ENCODE assay signal across 40 cellular contexts in the genomic region with DNA sequence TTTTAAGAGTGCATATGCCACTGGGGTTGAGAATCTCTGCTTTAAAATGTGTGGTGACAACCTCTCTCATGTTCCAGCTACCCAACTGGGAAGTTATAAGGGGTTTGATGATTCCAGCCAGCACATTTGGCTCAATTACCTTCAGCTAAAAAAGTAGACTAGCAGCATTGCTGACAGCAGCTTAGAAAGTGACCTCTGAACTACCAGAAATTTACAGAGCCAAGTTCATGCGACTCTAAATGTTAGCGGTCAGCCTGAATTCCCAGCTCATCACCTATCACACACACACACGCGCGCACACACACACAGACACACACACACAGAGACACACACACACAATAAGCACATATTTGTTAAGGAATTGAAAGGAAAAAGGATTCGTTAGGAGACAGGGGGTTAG.
"Had no signal": no experiment of that assay in that cellular context is flagged by ENCODE, and none has a peak within 500 bp of the region (broad histone marks: within the 10 kb centered on the region; RNA-seq: fewer than 3 reads in every experiment).

No MANE protein-coding gene starts in this region.

- H3K4me1 ChIP-seq: body of pancreas, breast epithelium had no signal

- H3K27ac Mint-ChIP-seq: activated naive CD4-positive, alpha-beta T cell treated with anti-CD3 and anti-CD28 coated beads for 36 hours; activated naive CD4-positive, alpha-beta T cell treated with anti-CD3 and anti-CD28 coated beads, Interleukin-2, amount 10 ng/mL, durations not matched to agents 7 days and 5 days; activated naive CD4-positive, alpha-beta T cell treated with anti-CD3 and anti-CD28 coated beads, Interleukin-2, amount 50 U/mL, for 24 hours; activated naive CD4-positive, alpha-beta T cell treated with anti-CD3 and anti-CD28 coated beads, Interleukin-2, amount 50 U/mL, for 72 hours; activated naive CD8-positive, alpha-beta T cell; activated naive CD8-positive, alpha-beta T cell treated with anti-CD3 and anti-CD28 coated beads for 36 hours; activated naive CD8-positive, alpha-beta T cell treated with anti-CD3 and anti-CD28 coated beads, Interleukin-2, amount 10 ng/mL, durations not matched to agents 7 days and 5 days; activated naive CD8-positive, alpha-beta T cell treated with anti-CD3 and anti-CD28 coated beads, Interleukin-2, amount 50 U/mL, for 24 hours; activated T-cell treated with anti-CD3 and anti-CD28 coated beads, Interleukin-2, amount 50 U/mL, for 24 hours; activated T-cell treated with anti-CD3 and anti-CD28 coated beads, Interleukin-2, amount 50 U/mL, for 72 hours; activated T-helper 1 cell treated with anti-CD3 and anti-CD28 coated beads, Interleukin-12 subunit alpha, Interleukin-12 subunit beta, Interleukin-2, Interleukin-4 antibody, amounts not matched to agents 30 ng/mL and 10 ng/mL and 1 ng/mL, durations not matched to agents 14 hours and 24 hours and 36 hours; activated T-helper 17 cell treated with anti-CD3 and anti-CD28 coated beads, Interleukin-2, amount 50 U/mL, for 72 hours; activated T-helper 2 cell treated with anti-CD3 and anti-CD28 coated beads, Interferon-gamma antibody, Interleukin-2, Interleukin-4, amounts not matched to agents 10 μg/mL and 5 μg/mL and 100 μg/mL, durations not matched to agents 14 hours and 24 hours and 36 hours had no signal

- H3K9me3 Mint-ChIP-seq: activated naive CD4-positive, alpha-beta T cell treated with anti-CD3 and anti-CD28 coated beads for 36 hours; activated naive CD4-positive, alpha-beta T cell treated with anti-CD3 and anti-CD28 coated beads, Interleukin-2, amount 10 ng/mL, durations not matched to agents 7 days and 5 days; activated naive CD4-positive, alpha-beta T cell treated with anti-CD3 and anti-CD28 coated beads, Interleukin-2, amount 50 U/mL, for 24 hours; activated naive CD4-positive, alpha-beta T cell treated with anti-CD3 and anti-CD28 coated beads, Interleukin-2, amount 50 U/mL, for 72 hours; activated naive CD8-positive, alpha-beta T cell treated with anti-CD3 and anti-CD28 coated beads for 36 hours; activated naive CD8-positive, alpha-beta T cell treated with anti-CD3 and anti-CD28 coated beads, Interleukin-2, amount 50 U/mL, for 24 hours; activated T-cell treated with anti-CD3 and anti-CD28 coated beads, Interleukin-2, amount 50 U/mL, for 24 hours; activated T-cell treated with anti-CD3 and anti-CD28 coated beads, Interleukin-2, amount 50 U/mL, for 4 hours; activated T-cell treated with anti-CD3 and anti-CD28 coated beads, Interleukin-2, amount 50 U/mL, for 72 hours; activated T-helper 17 cell treated with anti-CD3 and anti-CD28 coated beads, Interleukin-2, amount 50 U/mL, for 72 hours; activated T-helper 2 cell treated with anti-CD3 and anti-CD28 coated beads, Interferon-gamma antibody, Interleukin-2, Interleukin-4, amounts not matched to agents 10 μg/mL and 5 μg/mL and 100 μg/mL, durations not matched to agents 14 hours and 24 hours and 36 hours; central memory CD8-positive, alpha-beta T cell had no signal

- FAIRE-seq: astrocyte, bronchial epithelial cell had no signal

- ATAC-seq: activated naive CD4-positive, alpha-beta T cell treated with anti-CD3 and anti-CD28 coated beads, Interleukin-2, amount 50 U/mL, for 72 hours; activated naive CD8-positive, alpha-beta T cell treated with anti-CD3 and anti-CD28 coated beads, Interleukin-2, amount 50 U/mL, for 24 hours; activated T-cell treated with anti-CD3 and anti-CD28 coated beads, Interleukin-2, amount 50 U/mL, for 4 hours; activated T-cell treated with anti-CD3 and anti-CD28 coated beads, Interleukin-2, amount 50 U/mL, for 72 hours; activated T-helper 17 cell treated with anti-CD3 and anti-CD28 coated beads, Interleukin-2, amount 50 U/mL, for 72 hours; body of pancreas had no signal

- H3K27me3 Mint-ChIP-seq: activated naive CD8-positive, alpha-beta T cell; activated naive CD8-positive, alpha-beta T cell treated with anti-CD3 and anti-CD28 coated beads, Interleukin-2, amount 50 U/mL, for 24 hours; activated T-helper 17 cell treated with anti-CD3 and anti-CD28 coated beads, Interleukin-2, amount 50 U/mL, for 72 hours; central memory CD8-positive, alpha-beta T cell had no signal

- H3K27me3 ChIP-seq: adrenal gland, ascending aorta, body of pancreas, brain microvascular endothelial cell, breast epithelium, cardiac muscle cell had no signal

- H3K36me3 ChIP-seq: adrenal gland, ascending aorta, brain microvascular endothelial cell, breast epithelium, cardiac muscle cell had no signal

- DNase-seq: activated effector memory CD4-positive, alpha-beta T cell treated with anti-CD3 and anti-CD28 coated beads, Interleukin-2, amount 50 U/mL, for 16 hours; activated effector memory CD4-positive, alpha-beta T cell treated with Interleukin-2 at 50 U/mL for 16 hours; activated gamma-delta T cell; activated gamma-delta T cell treated with Interleukin-2 at 50 U/mL for 16 hours; activated naive CD4-positive, alpha-beta T cell; activated naive CD4-positive, alpha-beta T cell treated with anti-CD3 and anti-CD28 coated beads for 36 hours; activated naive CD4-positive, alpha-beta T cell treated with anti-CD3 and anti-CD28 coated beads, Interleukin-2, amount 10 ng/mL, durations not matched to agents 7 days and 5 days; activated naive CD4-positive, alpha-beta T cell treated with anti-CD3 and anti-CD28 coated beads, Interleukin-2, amount 50 U/mL, for 16 hours; activated naive CD4-positive, alpha-beta T cell treated with Interleukin-2 at 50 U/mL for 16 hours; activated naive CD8-positive, alpha-beta T cell treated with anti-CD3 and anti-CD28 coated beads for 36 hours; activated naive CD8-positive, alpha-beta T cell treated with anti-CD3 and anti-CD28 coated beads, Interleukin-2, amount 10 ng/mL, durations not matched to agents 7 days and 5 days; activated naive CD8-positive, alpha-beta T cell treated with anti-CD3 and anti-CD28 coated beads, Interleukin-2, amount 50 U/mL, for 24 hours; activated T-cell treated with anti-CD3 and anti-CD28 coated beads, Interleukin-2, amount 50 U/mL, for 1 hour; activated T-cell treated with anti-CD3 and anti-CD28 coated beads, Interleukin-2, amount 50 U/mL, for 24 hours; activated T-cell treated with anti-CD3 and anti-CD28 coated beads, Interleukin-2, amount 50 U/mL, for 4 hours; activated T-cell treated with anti-CD3 and anti-CD28 coated beads, Interleukin-2, amount 50 U/mL, for 48 hours; activated T-cell treated with anti-CD3 and anti-CD28 coated beads, Interleukin-2, amount 50 U/mL, for 72 hours; adrenal gland; amniotic stem cell; amygdala; anterior cingulate cortex; aorta; body of pancreas; brain microvascular endothelial cell; caudate nucleus; central memory CD4-positive, alpha-beta T cell; cerebellar nuclear complex had no signal

- H3K4me3 ChIP-seq: adrenal gland, ascending aorta, body of pancreas, breast epithelium, cardiac muscle cell had no signal

- H3K36me3 Mint-ChIP-seq: activated naive CD4-positive, alpha-beta T cell treated with anti-CD3 and anti-CD28 coated beads, Interleukin-2, amount 10 ng/mL, durations not matched to agents 7 days and 5 days; activated naive CD4-positive, alpha-beta T cell treated with anti-CD3 and anti-CD28 coated beads, Interleukin-2, amount 50 U/mL, for 24 hours; activated naive CD4-positive, alpha-beta T cell treated with anti-CD3 and anti-CD28 coated beads, Interleukin-2, amount 50 U/mL, for 72 hours; activated naive CD8-positive, alpha-beta T cell; activated naive CD8-positive, alpha-beta T cell treated with anti-CD3 and anti-CD28 coated beads for 36 hours; activated naive CD8-positive, alpha-beta T cell treated with anti-CD3 and anti-CD28 coated beads, Interleukin-2, amount 10 ng/mL, durations not matched to agents 7 days and 5 days; brain had no signal

- H3K9me3 ChIP-seq: adrenal gland, ascending aorta, body of pancreas, breast epithelium had no signal

- H3K27ac ChIP-seq: adrenal gland, ascending aorta, body of pancreas, brain microvascular endothelial cell, breast epithelium, cardiac muscle cell had no signal

- H3K4me3 Mint-ChIP-seq: activated naive CD4-positive, alpha-beta T cell treated with anti-CD3 and anti-CD28 coated beads for 36 hours; activated naive CD4-positive, alpha-beta T cell treated with anti-CD3 and anti-CD28 coated beads, Interleukin-2, amount 10 ng/mL, durations not matched to agents 7 days and 5 days; activated naive CD4-positive, alpha-beta T cell treated with anti-CD3 and anti-CD28 coated beads, Interleukin-2, amount 50 U/mL, for 24 hours; activated naive CD8-positive, alpha-beta T cell; activated naive CD8-positive, alpha-beta T cell treated with anti-CD3 and anti-CD28 coated beads for 36 hours; activated naive CD8-positive, alpha-beta T cell treated with anti-CD3 and anti-CD28 coated beads, Interleukin-2, amount 10 ng/mL, durations not matched to agents 7 days and 5 days; activated naive CD8-positive, alpha-beta T cell treated with anti-CD3 and anti-CD28 coated beads, Interleukin-2, amount 50 U/mL, for 24 hours; activated T-cell treated with anti-CD3 and anti-CD28 coated beads, Interleukin-2, amount 50 U/mL, for 24 hours; activated T-cell treated with anti-CD3 and anti-CD28 coated beads, Interleukin-2, amount 50 U/mL, for 4 hours; activated T-cell treated with anti-CD3 and anti-CD28 coated beads, Interleukin-2, amount 50 U/mL, for 72 hours; activated T-helper 1 cell treated with anti-CD3 and anti-CD28 coated beads, Interleukin-12 subunit alpha, Interleukin-12 subunit beta, Interleukin-2, Interleukin-4 antibody, amounts not matched to agents 30 ng/mL and 10 ng/mL and 1 ng/mL, durations not matched to agents 14 hours and 24 hours and 36 hours; activated T-helper 17 cell treated with anti-CD3 and anti-CD28 coated beads, Interleukin-2, amount 50 U/mL, for 72 hours; brain; central memory CD8-positive, alpha-beta T cell had no signal

- H3K4me1 Mint-ChIP-seq: activated naive CD4-positive, alpha-beta T cell treated with anti-CD3 and anti-CD28 coated beads, Interleukin-2, amount 10 ng/mL, durations not matched to agents 7 days and 5 days; activated naive CD4-positive, alpha-beta T cell treated with anti-CD3 and anti-CD28 coated beads, Interleukin-2, amount 50 U/mL, for 24 hours; activated naive CD8-positive, alpha-beta T cell treated with anti-CD3 and anti-CD28 coated beads for 36 hours; activated naive CD8-positive, alpha-beta T cell treated with anti-CD3 and anti-CD28 coated beads, Interleukin-2, amount 10 ng/mL, durations not matched to agents 7 days and 5 days; activated naive CD8-positive, alpha-beta T cell treated with anti-CD3 and anti-CD28 coated beads, Interleukin-2, amount 50 U/mL, for 24 hours; activated T-helper 17 cell treated with anti-CD3 and anti-CD28 coated beads, Interleukin-2, amount 50 U/mL, for 72 hours; brain; central memory CD8-positive, alpha-beta T cell had no signal
